Comparison of ENCODE assay signal across 1 cellular context in genomic region chr7:87464830-87465533, GRCh38.
A peak's percentile ranks its signal among the peaks of the same experiment; 100 is the strongest.
TF ChIP-seq lines count a peak whose summit lies in the region.
"Not testable (repeated sequence)": the region's sequence is repeated elsewhere in the genome, so short reads cannot be mapped to it uniquely, and the experiment has no call there.

No MANE protein-coding gene starts in this region.

TF ChIP-seq in HepG2, 621 proteins besides CTCF, POLR2A, EP300 and RAD21 (continued from another document and continues in another):
- TF ChIP-seq DZIP1 (CRISPR knock-in tag; IDR thresholded peaks at IDR 0.05) (peak; percentile 80; the same call in 1 of the 2 replicates), HOXA3 (CRISPR knock-in tag; IDR thresholded peaks at IDR 0.05) (peak; percentile 76), CEBPG (CRISPR knock-in tag; IDR thresholded peaks at IDR 0.05) (0 out of 2 replicates have a peak, but pooled peaks have one; percentile 27), ZBTB40 (CRISPR knock-in tag; IDR thresholded peaks at IDR 0.05) (peak; percentile 68; the same call in 1 of the 2 replicates), NCOA2 (CRISPR knock-in tag; IDR thresholded peaks at IDR 0.05) (peak; percentile 93), CSRNP1 (CRISPR knock-in tag; IDR thresholded peaks at IDR 0.05) (0 out of 2 replicates have a peak, but pooled peaks have one; percentile 39), ZNF788 (CRISPR knock-in tag; IDR thresholded peaks at IDR 0.05; ENCODE audit: borderline replicate concordance) (peak; percentile 76; the same call in 1 of the 2 replicates), ZNF792 (CRISPR knock-in tag; IDR thresholded peaks at IDR 0.05) (peak; percentile 59; the same call in 1 of the 2 replicates), ELF3 (CRISPR knock-in tag; IDR thresholded peaks at IDR 0.05) (peak; percentile 67; the same call in 1 of the 2 replicates), SAP130 (CRISPR knock-in tag; IDR thresholded peaks at IDR 0.05; ENCODE audit: low read depth) (peak; percentile 70), SALL1 (CRISPR knock-in tag; IDR thresholded peaks at IDR 0.05) (peak; percentile 98), MYC (CRISPR knock-in tag; IDR thresholded peaks at IDR 0.05; ENCODE audit: borderline replicate concordance) (peak; percentile 71; the same call in 1 of the 2 replicates), RXRA (CRISPR knock-in tag; IDR thresholded peaks at IDR 0.05) (peak; percentile 92), ZBTB38 (CRISPR knock-in tag; IDR thresholded peaks at IDR 0.05) (peak; percentile 19; the same call in 1 of the 2 replicates), SOX13 (IDR thresholded peaks at IDR 0.05) (peak; percentile 86), SOX13 (CRISPR knock-in tag; conservative IDR thresholded peaks at IDR 0.05 in 1 of 2, IDR thresholded peaks at IDR 0.05 in 1 of 2) (peak in 1 of 2 experiments; percentile 89; a peak in 2 of 4 replicates), RBAK (CRISPR knock-in tag; IDR thresholded peaks at IDR 0.05) (0 out of 2 replicates have a peak, but pooled peaks have one; percentile 63), ZSCAN25 (CRISPR knock-in tag; IDR thresholded peaks at IDR 0.05) (0 out of 2 replicates have a peak, but pooled peaks have one; percentile 36), ZNF710 (CRISPR knock-in tag; IDR thresholded peaks at IDR 0.05; ENCODE audit: borderline replicate concordance) (peak; percentile 59; the same call in 1 of the 2 replicates), MED8 (CRISPR knock-in tag; IDR thresholded peaks at IDR 0.05; ENCODE audit: insufficient replicate concordance) (peak; percentile 80), REPIN1 (CRISPR knock-in tag; IDR thresholded peaks at IDR 0.05; ENCODE audit: borderline replicate concordance, low read depth) (peak; percentile 33; the same call in 1 of the 2 replicates), ZNF567 (CRISPR knock-in tag; IDR thresholded peaks at IDR 0.05; ENCODE audit: borderline replicate concordance) (peak; percentile 95), ERF (CRISPR knock-in tag; IDR thresholded peaks at IDR 0.05) (peak; percentile 32; the same call in 1 of the 2 replicates), POLR2G (IDR thresholded peaks at IDR 0.05; ENCODE audit: low read depth, low read length) (peak; percentile 66; the same call in 1 of the 2 replicates), HBP1 (CRISPR knock-in tag; IDR thresholded peaks at IDR 0.05; ENCODE audit: low read depth) (peak; percentile 63; the same call in 1 of the 2 replicates), ZBTB34 (CRISPR knock-in tag; IDR thresholded peaks at IDR 0.05) (peak; percentile 83), MTA1 (CRISPR knock-in tag; IDR thresholded peaks at IDR 0.05; ENCODE audit: borderline replicate concordance) (peak; percentile 97), ZBTB26 (CRISPR knock-in tag; IDR thresholded peaks at IDR 0.05; ENCODE audit: borderline replicate concordance) (0 out of 2 replicates have a peak, but pooled peaks have one; percentile 58), NR2F1 (CRISPR knock-in tag; IDR thresholded peaks at IDR 0.05) (0 out of 4 replicates have a peak, but pooled peaks of 1 of the 2 experiments have one; percentile 24), ZNF749 (CRISPR knock-in tag; IDR thresholded peaks at IDR 0.05; ENCODE audit: borderline replicate concordance) (peak; percentile 38; the same call in 1 of the 2 replicates), THAP11 (CRISPR knock-in tag; IDR thresholded peaks at IDR 0.05) (peak; percentile 43; the same call in 1 of the 2 replicates), FOXP4 (CRISPR knock-in tag; IDR thresholded peaks at IDR 0.05) (peak; percentile 94), CENPT (CRISPR knock-in tag; IDR thresholded peaks at IDR 0.05; ENCODE audit: low read depth) (peak; percentile 38; the same call in 1 of the 2 replicates), ZNF563 (CRISPR knock-in tag; IDR thresholded peaks at IDR 0.05) (peak; percentile 86; the same call in 1 of the 2 replicates)
- not testable (repeated sequence) for TF ChIP-seq ZBTB40 (IDR thresholded peaks at IDR 0.05)
